ENCODE assay signal across 2 cellular contexts in the genomic region with DNA sequence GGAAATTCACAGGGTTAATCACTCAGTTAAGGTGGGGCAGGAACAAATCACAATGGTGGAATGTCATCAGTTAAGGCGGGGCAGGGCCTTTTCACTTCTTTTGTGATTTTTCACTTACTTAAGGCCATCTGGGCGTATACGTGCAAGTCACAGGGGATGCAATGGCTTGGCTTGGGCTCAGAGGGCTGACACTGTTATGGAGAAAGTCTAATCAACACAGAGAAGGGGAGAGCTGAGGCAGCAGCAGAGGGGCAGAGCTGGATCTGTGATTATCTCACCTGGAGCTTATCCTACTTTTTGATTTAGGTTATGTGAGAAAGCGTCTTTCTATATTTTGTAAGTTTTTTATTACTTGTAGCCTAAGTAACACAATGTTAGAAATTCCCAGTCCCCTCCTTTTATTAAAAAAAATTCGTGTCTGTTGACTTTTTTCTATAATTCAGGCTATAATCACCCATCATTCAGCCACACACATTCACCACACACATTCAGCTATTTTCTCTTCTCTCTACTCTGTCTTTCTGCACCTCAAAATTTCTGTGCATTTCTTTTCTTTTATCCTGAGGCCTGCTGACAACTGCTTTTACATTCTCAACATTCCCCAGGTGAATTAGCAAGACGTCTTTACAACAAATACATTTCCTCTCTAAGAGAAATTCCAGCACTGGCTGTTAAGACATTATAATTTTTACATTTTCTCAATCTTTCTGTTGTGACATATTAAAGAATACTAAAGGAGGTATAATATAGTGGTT.
TF ChIP-seq lines count a peak whose summit lies in the region.

No MANE protein-coding gene starts in this region.

TF ChIP-seq in GM23338, 12 proteins besides CTCF, POLR2A, EP300 and RAD21 (continues in another document):
- TF ChIP-seq EZH2 (IDR thresholded peaks at IDR 0.05; ENCODE audit: low read depth, unreplicated experiment) = no peak
- TF ChIP-seq STAT1 (IDR thresholded peaks at IDR 0.05; ENCODE audit: unreplicated experiment) = no peak
- TF ChIP-seq EZH2phosphoT487 (IDR thresholded peaks at IDR 0.05; ENCODE audit: unreplicated experiment) = no peak
- TF ChIP-seq ZNF114 (CRISPR knock-in tag; IDR thresholded peaks at IDR 0.05) = no peak
- TF ChIP-seq POLR2AphosphoS5 (IDR thresholded peaks at IDR 0.05; ENCODE audit: low read depth) = no peak
- no peak; the same call in 1 of the 2 replicates for TF ChIP-seq NANOG (IDR thresholded peaks at IDR 0.05; ENCODE audit: borderline replicate concordance)
- TF ChIP-seq, protein P1, sequence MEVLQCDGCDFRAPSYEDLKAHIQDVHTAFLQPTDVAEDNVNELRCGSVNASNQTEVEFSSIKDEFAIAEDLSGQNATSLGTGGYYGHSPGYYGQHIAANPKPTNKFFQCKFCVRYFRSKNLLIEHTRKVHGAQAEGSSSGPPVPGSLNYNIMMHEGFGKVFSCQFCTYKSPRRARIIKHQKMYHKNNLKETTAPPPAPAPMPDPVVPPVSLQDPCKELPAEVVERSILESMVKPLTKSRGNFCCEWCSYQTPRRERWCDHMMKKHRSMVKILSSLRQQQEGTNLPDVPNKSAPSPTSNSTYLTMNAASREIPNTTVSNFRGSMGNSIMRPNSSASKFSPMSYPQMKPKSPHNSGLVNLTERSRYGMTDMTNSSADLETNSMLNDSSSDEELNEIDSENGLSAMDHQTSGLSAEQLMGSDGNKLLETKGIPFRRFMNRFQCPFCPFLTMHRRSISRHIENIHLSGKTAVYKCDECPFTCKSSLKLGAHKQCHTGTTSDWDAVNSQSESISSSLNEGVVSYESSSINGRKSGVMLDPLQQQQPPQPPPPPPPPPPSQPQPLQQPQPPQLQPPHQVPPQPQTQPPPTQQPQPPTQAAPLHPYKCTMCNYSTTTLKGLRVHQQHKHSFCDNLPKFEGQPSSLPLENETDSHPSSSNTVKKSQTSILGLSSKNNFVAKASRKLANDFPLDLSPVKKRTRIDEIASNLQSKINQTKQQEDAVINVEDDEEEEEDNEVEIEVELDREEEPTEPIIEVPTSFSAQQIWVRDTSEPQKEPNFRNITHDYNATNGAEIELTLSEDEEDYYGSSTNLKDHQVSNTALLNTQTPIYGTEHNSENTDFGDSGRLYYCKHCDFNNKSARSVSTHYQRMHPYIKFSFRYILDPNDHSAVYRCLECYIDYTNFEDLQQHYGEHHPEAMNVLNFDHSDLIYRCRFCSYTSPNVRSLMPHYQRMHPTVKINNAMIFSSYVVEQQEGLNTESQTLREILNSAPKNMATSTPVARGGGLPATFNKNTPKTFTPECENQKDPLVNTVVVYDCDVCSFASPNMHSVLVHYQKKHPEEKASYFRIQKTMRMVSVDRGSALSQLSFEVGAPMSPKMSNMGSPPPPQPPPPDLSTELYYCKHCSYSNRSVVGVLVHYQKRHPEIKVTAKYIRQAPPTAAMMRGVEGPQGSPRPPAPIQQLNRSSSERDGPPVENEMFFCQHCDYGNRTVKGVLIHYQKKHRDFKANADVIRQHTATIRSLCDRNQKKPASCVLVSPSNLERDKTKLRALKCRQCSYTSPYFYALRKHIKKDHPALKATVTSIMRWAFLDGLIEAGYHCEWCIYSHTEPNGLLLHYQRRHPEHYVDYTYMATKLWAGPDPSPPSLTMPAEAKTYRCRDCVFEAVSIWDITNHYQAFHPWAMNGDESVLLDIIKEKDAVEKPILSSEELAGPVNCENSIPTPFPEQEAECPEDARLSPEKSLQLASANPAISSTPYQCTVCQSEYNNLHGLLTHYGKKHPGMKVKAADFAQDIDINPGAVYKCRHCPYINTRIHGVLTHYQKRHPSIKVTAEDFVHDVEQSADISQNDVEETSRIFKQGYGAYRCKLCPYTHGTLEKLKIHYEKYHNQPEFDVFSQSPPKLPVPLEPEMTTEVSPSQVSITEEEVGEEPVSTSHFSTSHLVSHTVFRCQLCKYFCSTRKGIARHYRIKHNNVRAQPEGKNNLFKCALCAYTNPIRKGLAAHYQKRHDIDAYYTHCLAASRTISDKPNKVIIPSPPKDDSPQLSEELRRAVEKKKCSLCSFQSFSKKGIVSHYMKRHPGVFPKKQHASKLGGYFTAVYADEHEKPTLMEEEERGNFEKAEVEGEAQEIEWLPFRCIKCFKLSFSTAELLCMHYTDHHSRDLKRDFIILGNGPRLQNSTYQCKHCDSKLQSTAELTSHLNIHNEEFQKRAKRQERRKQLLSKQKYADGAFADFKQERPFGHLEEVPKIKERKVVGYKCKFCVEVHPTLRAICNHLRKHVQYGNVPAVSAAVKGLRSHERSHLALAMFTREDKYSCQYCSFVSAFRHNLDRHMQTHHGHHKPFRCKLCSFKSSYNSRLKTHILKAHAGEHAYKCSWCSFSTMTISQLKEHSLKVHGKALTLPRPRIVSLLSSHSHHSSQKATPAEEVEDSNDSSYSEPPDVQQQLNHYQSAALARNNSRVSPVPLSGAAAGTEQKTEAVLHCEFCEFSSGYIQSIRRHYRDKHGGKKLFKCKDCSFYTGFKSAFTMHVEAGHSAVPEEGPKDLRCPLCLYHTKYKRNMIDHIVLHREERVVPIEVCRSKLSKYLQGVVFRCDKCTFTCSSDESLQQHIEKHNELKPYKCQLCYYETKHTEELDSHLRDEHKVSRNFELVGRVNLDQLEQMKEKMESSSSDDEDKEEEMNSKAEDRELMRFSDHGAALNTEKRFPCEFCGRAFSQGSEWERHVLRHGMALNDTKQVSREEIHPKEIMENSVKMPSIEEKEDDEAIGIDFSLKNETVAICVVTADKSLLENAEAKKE (CRISPR knock-in tag; IDR thresholded peaks at IDR 0.05) = no peak
- TF ChIP-seq ZNF331 (CRISPR knock-in tag; IDR thresholded peaks at IDR 0.05; ENCODE audit: low read depth) = no peak
- TF ChIP-seq, protein P2, sequence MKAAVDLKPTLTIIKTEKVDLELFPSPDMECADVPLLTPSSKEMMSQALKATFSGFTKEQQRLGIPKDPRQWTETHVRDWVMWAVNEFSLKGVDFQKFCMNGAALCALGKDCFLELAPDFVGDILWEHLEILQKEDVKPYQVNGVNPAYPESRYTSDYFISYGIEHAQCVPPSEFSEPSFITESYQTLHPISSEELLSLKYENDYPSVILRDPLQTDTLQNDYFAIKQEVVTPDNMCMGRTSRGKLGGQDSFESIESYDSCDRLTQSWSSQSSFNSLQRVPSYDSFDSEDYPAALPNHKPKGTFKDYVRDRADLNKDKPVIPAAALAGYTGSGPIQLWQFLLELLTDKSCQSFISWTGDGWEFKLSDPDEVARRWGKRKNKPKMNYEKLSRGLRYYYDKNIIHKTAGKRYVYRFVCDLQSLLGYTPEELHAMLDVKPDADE (IDR thresholded peaks at IDR 0.05) = no peak
- TF ChIP-seq JUNB (IDR thresholded peaks at IDR 0.05; ENCODE audit: unreplicated experiment) = no peak
- TF ChIP-seq CREB1 (CRISPR knock-in tag; IDR thresholded peaks at IDR 0.05; ENCODE audit: low read depth) = no peak

TF ChIP-seq in WTC11, 78 proteins besides CTCF, POLR2A, EP300 and RAD21:
- TF ChIP-seq SP1 (CRISPR knock-in tag; conservative IDR thresholded peaks at IDR 0.05) (no peak), ZBTB21 (CRISPR knock-in tag; IDR thresholded peaks at IDR 0.05; ENCODE audit: borderline replicate concordance) (no peak), ZNF671 (CRISPR knock-in tag; IDR thresholded peaks at IDR 0.05) (no peak), ZNF121 (CRISPR knock-in tag; IDR thresholded peaks at IDR 0.05) (no peak), NR2C2 (CRISPR knock-in tag; IDR thresholded peaks at IDR 0.05) (no peak), PRRX2 (CRISPR knock-in tag; IDR thresholded peaks at IDR 0.05) (no peak), KAT7 (CRISPR knock-in tag; IDR thresholded peaks at IDR 0.05; ENCODE audit: borderline replicate concordance) (no peak), ATF1 (CRISPR knock-in tag; IDR thresholded peaks at IDR 0.05) (no peak), SOX15 (CRISPR knock-in tag; IDR thresholded peaks at IDR 0.05) (no peak), ZNF138 (CRISPR knock-in tag; conservative IDR thresholded peaks at IDR 0.05) (no peak)
- TF ChIP-seq, protein P3, sequence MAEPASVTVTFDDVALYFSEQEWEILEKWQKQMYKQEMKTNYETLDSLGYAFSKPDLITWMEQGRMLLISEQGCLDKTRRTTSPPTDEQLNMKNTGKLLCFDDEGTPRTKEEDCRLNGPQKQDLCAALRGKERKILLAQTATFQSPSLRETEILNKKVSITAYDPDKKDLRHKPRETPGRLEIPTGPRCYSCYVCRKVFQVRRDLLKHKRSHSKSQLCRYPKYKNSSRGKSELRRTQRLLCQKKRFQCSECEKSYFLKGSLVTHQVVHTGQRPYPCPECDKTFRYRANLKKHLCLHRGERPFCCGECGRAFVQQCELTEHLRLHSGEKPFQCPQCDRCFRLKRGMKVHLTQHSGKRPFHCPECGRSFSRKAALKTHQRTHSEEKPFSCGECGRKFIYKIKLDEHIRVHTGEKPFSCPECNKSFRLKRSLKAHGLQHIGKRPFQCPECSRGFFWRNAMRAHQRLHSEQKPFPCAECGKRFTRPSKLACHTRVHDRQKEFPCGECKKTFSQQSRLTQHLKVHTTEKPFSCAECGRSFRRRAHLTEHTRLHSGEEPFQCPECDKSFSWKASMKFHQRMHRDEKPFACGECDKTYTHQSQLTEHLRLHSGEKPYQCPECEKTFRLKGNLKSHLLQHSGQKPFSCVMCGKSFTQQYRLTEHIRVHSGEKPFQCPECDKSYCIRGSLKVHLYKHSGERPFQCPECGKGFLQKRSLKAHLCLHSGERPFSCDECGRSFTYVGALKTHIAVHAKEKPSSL (CRISPR knock-in tag; conservative IDR thresholded peaks at IDR 0.05) = no peak
